15 cellular contexts compared by ENCODE assay signal in the genomic region with DNA sequence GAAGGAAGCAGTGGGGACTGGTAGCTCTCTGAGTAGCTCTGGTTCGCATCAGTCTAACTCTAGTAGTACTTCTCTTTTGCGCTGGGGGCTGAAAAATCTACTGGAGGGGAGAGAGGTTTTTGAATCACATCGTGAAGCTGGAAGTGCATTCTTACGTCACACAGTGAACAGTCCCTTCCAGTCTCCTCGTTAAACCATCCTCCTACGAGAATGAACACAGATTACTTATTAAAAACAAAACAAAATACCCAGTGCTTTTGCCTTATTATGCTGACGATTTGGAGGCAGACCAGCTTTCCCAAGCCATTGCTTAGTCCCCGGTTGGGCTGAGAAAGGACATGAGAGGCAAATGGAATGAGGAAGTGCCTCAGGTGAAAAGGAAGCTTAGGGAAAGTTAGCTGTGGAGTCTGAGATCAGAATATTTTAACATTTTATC. TPM values are rescaled to one million over a fixed set of nuclear protein-coding genes. Genes with fewer than 3 reads are reported as not detected.
DNase-seq lines count a peak whose midpoint lies in the region; ATAC-seq and TF ChIP-seq lines count a peak whose summit lies in the region.
"Had no signal": no experiment of that assay in that cellular context is flagged by ENCODE, and none has a peak within 500 bp of the region (broad histone marks: within the 10 kb centered on the region; RNA-seq: fewer than 3 reads in every experiment).

No MANE protein-coding gene starts in this region.

- H3K4me1 ChIP-seq in HUES6 (ENCODE audit: control insufficient read depth, insufficient read depth, low read length) (peaks cover 24% of the 10 kb centered on the region), duodenal mucosa (ENCODE audit: control insufficient read depth in 1 of 2, insufficient read depth in 2 of 2, low read length in 2 of 2) (peaks cover 5 to 9% of the 10 kb centered on the region in 2 donors), mesodermal cell (ENCODE audit: control insufficient read depth, insufficient read depth, low read length, poor library complexity, severe bottlenecking) (peaks cover 23% of the 10 kb centered on the region), adrenal gland (replicated peaks in 1 of 2) (no peaks in the 10 kb centered on the region)

- H3K27ac ChIP-seq in HUES6 (ENCODE audit: low read depth, low read length) (peak overlapping the region; percentile 60), duodenal mucosa (ENCODE audit: low read depth, low read length) (no peak overlapping the region), mesodermal cell (ENCODE audit: low read depth, low read length, severe bottlenecking) (peak overlapping the region; percentile 61), adrenal gland (no peak overlapping the region)
- H3K27ac ChIP-seq: C4-2B had no signal

- in situ Hi-C loops in Caki2 (cut with HindIII; ENCODE audit: low pct_unique_long_range_greater_than_20kb, low sequenced_read_pairs), result no loop called here

- no peaks in the 10 kb centered on the region for H3K36me3 Mint-ChIP-seq in T-helper 17 cell (ENCODE audit: low read depth)

- no peak overlapping the region for H3K27ac Mint-ChIP-seq in T-helper 17 cell
- H3K27ac Mint-ChIP-seq in stimulated activated naive CD8-positive, alpha-beta T cell treated with anti-CD3 and anti-CD28 coated beads, Interleukin-15, amount 100 ng/mL, for 72 hours, result no peak overlapping the region

- H3K4me3 ChIP-seq in HUES6 (ENCODE audit: low read depth, low read length), result peak overlapping the region; percentile 45
- H3K4me3 ChIP-seq in duodenal mucosa (ENCODE audit: low read depth in 1 of 2, low read length in 2 of 2), result peak overlapping the region; percentile 37 to 48
- no peak overlapping the region for H3K4me3 ChIP-seq in mesodermal cell (ENCODE audit: extremely low read depth, insufficient read depth, low read length, poor library complexity, severe bottlenecking)
- H3K4me3 ChIP-seq in adrenal gland, result no peak overlapping the region

- H3K9me3 ChIP-seq in HUES6 (ENCODE audit: control insufficient read depth, insufficient read depth, low read depth, low read length), result no peaks in the 10 kb centered on the region
- H3K9me3 ChIP-seq in duodenal mucosa (ENCODE audit: control insufficient read depth in 1 of 2, low read length in 2 of 2), result no peaks in the 10 kb centered on the region
- no peaks in the 10 kb centered on the region for H3K9me3 ChIP-seq in mesodermal cell (ENCODE audit: control insufficient read depth, low read length)
- H3K9me3 ChIP-seq in T-helper 17 cell (ENCODE audit: control insufficient read depth, low read length, poor library complexity, severe bottlenecking), result no peaks in the 10 kb centered on the region
- H3K9me3 ChIP-seq in adrenal gland (replicated peaks in 1 of 3), result no peaks in the 10 kb centered on the region

- WGBS in mesodermal cell (ENCODE audit: insufficient coverage in 2 of 2), 2 experiments, result 9 to 10% methylated on average over 2 of the region's 8 CpGs
- 40 to 48% (median 45%) methylated on average over 8 of the region's 8 CpGs for WGBS in adrenal gland, 4 donors

- DNase-seq in Caki2 (ENCODE audit: low read depth) (peak; percentile 86), T-helper 17 cell (no peak), adrenal gland (no peak)
- no peak for DNase-seq in stimulated activated naive CD8-positive, alpha-beta T cell treated with anti-CD3 and anti-CD28 coated beads, Interleukin-15, amount 100 ng/mL, for 72 hours
- DNase-seq: activated CD4-positive, alpha-beta T cell treated with anti-CD3 and anti-CD28 coated beads, Interleukin-2, amount 50 U/mL, for 48 hours; activated gamma-delta T cell treated with Interleukin-2 at 50 U/mL for 16 hours; foreskin fibroblast; GOT3; NCI-H82 had no signal

- no peak for TF ChIP-seq CTCF in adrenal gland (IDR thresholded peaks at IDR 0.05)

- ATAC-seq in HG03097 (IDR thresholded peaks at IDR 0.05; ENCODE audit: low FRiP score, unreplicated experiment) (no peak), T-helper 17 cell (no peak)
- no peak for ATAC-seq in stimulated activated naive CD8-positive, alpha-beta T cell treated with anti-CD3 and anti-CD28 coated beads, Interleukin-15, amount 100 ng/mL, for 72 hours
- ATAC-seq: sciatic nerve had no signal

- peak overlapping the region; percentile 50 for H3K9ac ChIP-seq in HUES6 (ENCODE audit: low read length)
- no peak overlapping the region for H3K9ac ChIP-seq in duodenal mucosa (ENCODE audit: low read depth in 1 of 2, low read length in 2 of 2)

- H3K4me1 Mint-ChIP-seq in T-helper 17 cell, result peaks cover 7% of the 10 kb centered on the region
- H3K4me1 Mint-ChIP-seq in stimulated activated naive CD8-positive, alpha-beta T cell treated with anti-CD3 and anti-CD28 coated beads, Interleukin-15, amount 100 ng/mL, for 72 hours, result no peaks in the 10 kb centered on the region

- peaks cover 20% of the 10 kb centered on the region for H3K27me3 Mint-ChIP-seq in T-helper 17 cell
- H3K27me3 Mint-ChIP-seq in stimulated activated naive CD8-positive, alpha-beta T cell treated with anti-CD3 and anti-CD28 coated beads, Interleukin-15, amount 100 ng/mL, for 72 hours, result peaks cover 16% of the 10 kb centered on the region

- intact Hi-C loops in adrenal gland (cut with DNase I), result no loop called here

- no peaks in the 10 kb centered on the region for H3K9me3 Mint-ChIP-seq in stimulated activated naive CD8-positive, alpha-beta T cell treated with anti-CD3 and anti-CD28 coated beads, Interleukin-15, amount 100 ng/mL, for 72 hours

- H3K27me3 ChIP-seq in HUES6 (ENCODE audit: control insufficient read depth, insufficient read depth, low read length) (no peaks in the 10 kb centered on the region), duodenal mucosa (ENCODE audit: control insufficient read depth in 1 of 2, insufficient read depth in 2 of 2, low read length in 2 of 2) (no peaks in the 10 kb centered on the region), adrenal gland (no peaks in the 10 kb centered on the region)

- H3K4me3 Mint-ChIP-seq in T-helper 17 cell, result no peak overlapping the region
- H3K4me3 Mint-ChIP-seq in stimulated activated naive CD8-positive, alpha-beta T cell treated with anti-CD3 and anti-CD28 coated beads, Interleukin-15, amount 100 ng/mL, for 72 hours, result no peak overlapping the region

- TF ChIP-seq POLR2A in adrenal gland (IDR thresholded peaks at IDR 0.05), result no peak

- H3K36me3 ChIP-seq in HUES6 (ENCODE audit: control insufficient read depth, insufficient read depth, low read length) (no peaks in the 10 kb centered on the region), duodenal mucosa (ENCODE audit: control insufficient read depth in 1 of 2, insufficient read depth in 2 of 2, low read length in 2 of 2) (no peaks in the 10 kb centered on the region), mesodermal cell (ENCODE audit: control insufficient read depth, insufficient read depth, low read length) (no peaks in the 10 kb centered on the region), adrenal gland (replicated peaks in 1 of 2) (no peaks in the 10 kb centered on the region)

RNA-seq across cellular contexts. Expression of a gene that starts 16.1 kb away (rescaled TPM):
- total RNA-seq in Caki2 (2014; rRNA removed; shearing (Covaris generic); ENCODE audit: low replicate concordance), result 4.5 and 11.2 TPM in 2 replicates
- 9.0 TPM for polyA plus RNA-seq in mesodermal cell (2013, experiment 1 of 2)
- 8.2 TPM for polyA plus RNA-seq in mesodermal cell (2013, experiment 2 of 2)
- total RNA-seq in T-helper 17 cell (1 to 10 TPM in 1 of 2 donors, under 1 TPM in 1; 0.81 to 1.3 TPM), adrenal gland (1 to 10 TPM in 1 of 8 donors, under 1 TPM in 7; 0.17 to 1.4 (median 0.56) TPM)
- polyA plus RNA-seq in adrenal gland, result under 1 TPM; 0.13 to 0.64 (median 0.33) TPM

Comparison
In these comparisons a context has a peak if more than half of its experiments do, and no peak if none do; other contexts are left out.
1. H3K27ac ChIP-seq: peak in HUES6 (single experiment) and mesodermal cell (single experiment); none in duodenal mucosa (single experiment) and adrenal gland (0 of 5).
2. H3K4me3 ChIP-seq: peak in HUES6 (single experiment) and duodenal mucosa (2 of 2); none in mesodermal cell (single experiment) and adrenal gland (0 of 4).